18 cellular contexts compared by ENCODE assay signal in genomic region chr5:84327591-84327990, GRCh38. TPM values are rescaled to one million over a fixed set of nuclear protein-coding genes. Genes with fewer than 3 reads are reported as not detected.
"Had no signal": no experiment of that assay in that cellular context is flagged by ENCODE, and none has a peak within 500 bp of the region (broad histone marks: within the 10 kb centered on the region; RNA-seq: fewer than 3 reads in every experiment).

No MANE protein-coding gene starts in this region.

- DNase-seq: dermis blood vessel endothelial cell; heart left ventricle; hippocampal formation; kidney glomerular epithelial cell; mucosa of descending colon; naive thymus-derived CD8-positive, alpha-beta T cell; psoas muscle; sigmoid colon; stimulated activated CD4-positive, alpha-beta T cell treated with anti-CD3 and anti-CD28 coated beads, Interleukin-2, amount 100 ng/mL, for 24 hours; stimulated activated CD4-positive, alpha-beta T cell treated with anti-CD3 and anti-CD28 coated beads, Interleukin-4, amount 100 ng/mL, for 4 hours; stimulated activated naive B cell treated with anti-CD40 and anti-IgM and Interleukin-4, amounts not matched to agents 10 μg/mL and 1 μg/mL and 100 μg/mL, for 72 hours; stimulated activated naive CD8-positive, alpha-beta T cell treated with anti-CD3 and anti-CD28 coated beads, Interleukin-15, amount 100 ng/mL, for 72 hours; transverse colon had no signal

- H3K36me3 ChIP-seq: heart left ventricle, neutrophil, sigmoid colon, thoracic aorta, transverse colon had no signal

- H3K27me3 Mint-ChIP-seq: naive thymus-derived CD8-positive, alpha-beta T cell; stimulated activated naive B cell treated with anti-CD40 and anti-IgM and Interleukin-4, amounts not matched to agents 10 μg/mL and 1 μg/mL and 100 μg/mL, for 72 hours; stimulated activated naive CD8-positive, alpha-beta T cell treated with anti-CD3 and anti-CD28 coated beads, Interleukin-15, amount 100 ng/mL, for 72 hours had no signal

- H3K27ac Mint-ChIP-seq: naive thymus-derived CD8-positive, alpha-beta T cell; stimulated activated naive B cell treated with anti-CD40 and anti-IgM and Interleukin-4, amounts not matched to agents 10 μg/mL and 1 μg/mL and 100 μg/mL, for 72 hours; stimulated activated naive CD8-positive, alpha-beta T cell treated with anti-CD3 and anti-CD28 coated beads, Interleukin-15, amount 100 ng/mL, for 72 hours had no signal

- H3K9me3 ChIP-seq: neutrophil, psoas muscle had no signal

- H3K4me3 ChIP-seq: heart left ventricle, mucosa of descending colon, psoas muscle, sigmoid colon, skin epidermis, thoracic aorta, transverse colon had no signal

- H3K27ac ChIP-seq: heart left ventricle, neutrophil, psoas muscle, sigmoid colon, skin epidermis, thoracic aorta, transverse colon had no signal

- FAIRE-seq: colon, islet of Langerhans had no signal

- H3K4me1 Mint-ChIP-seq: naive thymus-derived CD8-positive, alpha-beta T cell; stimulated activated naive B cell treated with anti-CD40 and anti-IgM and Interleukin-4, amounts not matched to agents 10 μg/mL and 1 μg/mL and 100 μg/mL, for 72 hours; stimulated activated naive CD8-positive, alpha-beta T cell treated with anti-CD3 and anti-CD28 coated beads, Interleukin-15, amount 100 ng/mL, for 72 hours had no signal

- H3K27me3 ChIP-seq: heart left ventricle, neutrophil, sigmoid colon, transverse colon had no signal

- H3K4me3 Mint-ChIP-seq: naive thymus-derived CD8-positive, alpha-beta T cell; stimulated activated naive B cell treated with anti-CD40 and anti-IgM and Interleukin-4, amounts not matched to agents 10 μg/mL and 1 μg/mL and 100 μg/mL, for 72 hours; stimulated activated naive CD8-positive, alpha-beta T cell treated with anti-CD3 and anti-CD28 coated beads, Interleukin-15, amount 100 ng/mL, for 72 hours had no signal

- H3K4me1 ChIP-seq: psoas muscle, sigmoid colon, transverse colon had no signal

- H3K9me3 Mint-ChIP-seq: stimulated activated naive CD8-positive, alpha-beta T cell treated with anti-CD3 and anti-CD28 coated beads, Interleukin-15, amount 100 ng/mL, for 72 hours had no signal

- H3K36me3 Mint-ChIP-seq: naive thymus-derived CD8-positive, alpha-beta T cell; stimulated activated naive B cell treated with anti-CD40 and anti-IgM and Interleukin-4, amounts not matched to agents 10 μg/mL and 1 μg/mL and 100 μg/mL, for 72 hours had no signal

RNA-seq across cellular contexts. Expression of gene EDIL3, which starts 57.1 kb away (rescaled TPM):
- total RNA-seq: naive thymus-derived CD8-positive, alpha-beta T cell had no signal
- polyA plus RNA-seq: naive thymus-derived CD8-positive, alpha-beta T cell had no signal
